Comparison of ENCODE assay signal across 8 cellular contexts in genomic region chr11:68271781-68272608, GRCh38. TPM values are rescaled to one million over a fixed set of nuclear protein-coding genes. Genes with fewer than 3 reads are reported as not detected.
DNase-seq lines count a peak whose midpoint lies in the region; ATAC-seq and TF ChIP-seq lines count a peak whose summit lies in the region.

Gene C11orf24, minus strand, starts transcription at chr11:68271973. Its CDS starts 8,206 bp downstream, at chr11:68263767.

- DNase-seq in DMS153 (lab: John Stamatoyannopoulos, UW) (peak; percentile 83), KBM-7 (peak; percentile 97), PC-9 (peak; percentile 91 to 98), erythroblast (lab: John Stamatoyannopoulos, UW) (peak; percentile 97 to 99)
- DNase-seq in activated T-cell treated with anti-CD3 and anti-CD28 coated beads, Interleukin-2, amount 50 U/mL, for 1 hour: peak; percentile 91
- peak; percentile 95 for DNase-seq in stimulated activated CD8-positive, alpha-beta memory T cell treated with anti-CD3 and anti-CD28 coated beads, Interleukin-4, amount 100 ng/mL, for 48 hours

- H3K4me1 ChIP-seq in PC-9 (replicated peaks; ENCODE audit: insufficient read depth) (peaks cover 13% of the 10 kb centered on the region), mucosa of stomach (ENCODE audit: control insufficient read depth, insufficient read depth, low read length) (peaks cover 21% of the 10 kb centered on the region)

- peak within 1 kb of the TSS; percentile 95 for H2AFZ ChIP-seq in PC-9

- peaks cover 32% of the 10 kb centered on the region for H3K79me2 ChIP-seq in PC-9 (ENCODE audit: low read depth)

- H3K9me2 ChIP-seq in PC-9 (ENCODE audit: insufficient read depth): no peaks in the 10 kb centered on the region

- H3K9me3 ChIP-seq in PC-9 (ENCODE audit: insufficient read depth, low read depth) (no peaks in the 10 kb centered on the region), mucosa of stomach (ENCODE audit: control insufficient read depth, low read length) (no peaks in the 10 kb centered on the region)

- H3K4me3 ChIP-seq in PC-9 (peak within 1 kb of the TSS; percentile 77), mucosa of stomach (ENCODE audit: low read length) (peak within 1 kb of the TSS; percentile 93)

- H3K4me2 ChIP-seq in PC-9: peak within 1 kb of the TSS; percentile 95

- CTCF ChIA-PET in PC-9 (lab: Charles Lee): interaction anchor here (0.7 to 0.9 kb wide), 2 partner anchors 15 to 64 kb away, joined by 3 to 4 read pairs; no protein-coding TSS in a partner anchor

- H3K27me3 ChIP-seq in PC-9 (ENCODE audit: insufficient read depth, low read depth): no peaks in the 10 kb centered on the region
- no peaks in the 10 kb centered on the region for H3K27me3 ChIP-seq in mucosa of stomach (ENCODE audit: control insufficient read depth, insufficient read depth, low read length)

- TSS peak; percentile 88 for BruUV-seq in PC-9 (replicated peaks; lab: Mats Ljungman, UMichigan)

- in situ Hi-C loops in KBM-7 (cut with MboI; ENCODE audit: low pct_unique_long_range_greater_than_20kb, low sequenced_read_pairs): no loop called here

- POLR2A ChIA-PET in PC-9 (lab: Charles Lee; ENCODE audit: unreplicated experiment): interaction anchor here (0.6 to 1.3 kb wide), 8 partner anchors 8 to 921 kb away, joined by 3 to 7 read pairs (median 4); no protein-coding TSS in a partner anchor

- ATAC-seq in GM21717 (IDR thresholded peaks at IDR 0.05; ENCODE audit: unreplicated experiment): peak; percentile 65

- H3K36me3 ChIP-seq in PC-9 (ENCODE audit: low read depth): no peaks in the 10 kb centered on the region
- peaks cover 10% of the 10 kb centered on the region for H3K36me3 ChIP-seq in mucosa of stomach (ENCODE audit: control insufficient read depth, insufficient read depth, low read length)

- peak; percentile 90 for TF ChIP-seq POLR2A in erythroblast (IDR thresholded peaks at IDR 0.05; ENCODE audit: low read length)

- no peak for TF ChIP-seq CTCF in PC-9 (conservative IDR thresholded peaks at IDR 0.05)

- intact Hi-C loops in PC-9 (cut with micrococcal nuclease; ENCODE audit: unreplicated experiment): loop anchor here (1.0 to 5.0 kb wide), 3 partner anchors 70 to 112 kb away; no protein-coding TSS in a partner anchor

- H3K27ac ChIP-seq in PC-9: peak within 1 kb of the TSS; percentile 63

- peaks cover 6% of the 10 kb centered on the region; the same call in 1 of the 2 replicates for H4K20me1 ChIP-seq in PC-9 (ENCODE audit: insufficient read depth)

- H3K9ac ChIP-seq in mucosa of stomach (ENCODE audit: low read length): peak within 1 kb of the TSS; percentile 91

- peaks cover 4% of the 10 kb centered on the region; the same call in 1 of the 2 replicates for H3F3A ChIP-seq in PC-9 (ENCODE audit: insufficient read depth, low read depth)

RNA-seq across cellular contexts. Expression of gene C11orf24, which starts in this region (rescaled TPM):
- total RNA-seq in PC-9 (2021): 27.2 and 37.7 TPM in 2 replicates

Comparison
In these comparisons a context has a peak if more than half of its experiments do, and no peak if none do; other contexts are left out.
1. Peak in every context shown above with its lines: DNase-seq, ATAC-seq, H3K4me3 ChIP-seq and H3K27ac ChIP-seq.